Comparison of ENCODE assay signal across 9 cellular contexts in the genomic region with DNA sequence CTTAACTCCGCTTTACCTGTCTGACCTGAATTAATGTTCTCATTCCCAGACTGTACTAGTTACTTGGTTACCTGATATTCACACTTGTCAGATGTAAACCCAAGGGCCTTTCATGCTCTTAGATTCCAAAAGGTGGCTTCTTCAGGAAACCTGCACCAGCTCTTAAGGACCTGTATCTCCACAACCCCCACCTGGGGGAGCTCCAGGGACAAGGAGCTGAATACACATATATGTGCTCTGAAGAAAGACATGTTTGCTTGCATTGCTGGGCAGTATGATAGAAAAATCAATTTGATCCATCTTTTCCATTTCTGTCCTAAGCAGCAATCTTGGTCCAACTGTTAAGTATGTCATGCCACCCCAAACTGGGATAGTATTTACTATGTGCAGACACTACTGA.
DNase-seq lines count a peak whose midpoint lies in the region; ATAC-seq, FAIRE-seq and TF ChIP-seq lines count a peak whose summit lies in the region.
"Had no signal": no experiment of that assay in that cellular context is flagged by ENCODE, and none has a peak within 500 bp of the region (broad histone marks: within the 10 kb centered on the region; RNA-seq: fewer than 3 reads in every experiment).

No MANE protein-coding gene starts in this region.

- no peak overlapping the region for H3K9ac ChIP-seq in smooth muscle cell (ENCODE audit: low read depth)

- H3K36me3 Mint-ChIP-seq in activated naive CD4-positive, alpha-beta T cell treated with anti-CD3 and anti-CD28 coated beads, Interleukin-2, amount 10 ng/mL, durations not matched to agents 7 days and 5 days = no peaks in the 10 kb centered on the region
- no peaks in the 10 kb centered on the region for H3K36me3 Mint-ChIP-seq in activated CD8-positive, alpha-beta T cell treated with anti-CD3 and anti-CD28 coated beads for 36 hours (ENCODE audit: low read depth)
- H3K36me3 Mint-ChIP-seq: naive B cell had no signal

- no peak for TF ChIP-seq CTCF in activated CD8-positive, alpha-beta T cell treated with anti-CD3 and anti-CD28 coated beads for 36 hours (IDR thresholded peaks at IDR 0.05)
- TF ChIP-seq CTCF in smooth muscle cell (IDR thresholded peaks at IDR 0.05; ENCODE audit: borderline replicate concordance, insufficient read depth, poor library complexity, severe bottlenecking) = peak; percentile 12

- FAIRE-seq in GM12891 (lab: Jason Lieb, UNC) (no peak), frontal cortex (lab: Jason Lieb, UNC) (no peak)

- H3K79me2 ChIP-seq in smooth muscle cell (ENCODE audit: low read depth) = no peaks in the 10 kb centered on the region

- peak; percentile 25 for DNase-seq in activated naive CD4-positive, alpha-beta T cell treated with anti-CD3 and anti-CD28 coated beads, Interleukin-2, amount 10 ng/mL, durations not matched to agents 7 days and 5 days
- DNase-seq in activated naive CD4-positive, alpha-beta T cell treated with Interleukin-2 at 50 U/mL for 16 hours = no peak
- peak; percentile 33 for DNase-seq in HT-29 (ENCODE audit: low spot score)
- DNase-seq in activated CD8-positive, alpha-beta T cell treated with anti-CD3 and anti-CD28 coated beads for 36 hours = peak; percentile 44
- no peak for DNase-seq in smooth muscle cell (lab: John Stamatoyannopoulos, UW; ENCODE audit: unreplicated experiment)
- DNase-seq in GM12891 (ENCODE audit: insufficient read length, low spot score) = no peak
- no peak for DNase-seq in frontal cortex (ENCODE audit: low spot score in 2 of 2)
- DNase-seq: naive B cell had no signal

- H3K4me1 Mint-ChIP-seq in activated naive CD4-positive, alpha-beta T cell treated with anti-CD3 and anti-CD28 coated beads, Interleukin-2, amount 10 ng/mL, durations not matched to agents 7 days and 5 days = no peaks in the 10 kb centered on the region
- no peaks in the 10 kb centered on the region for H3K4me1 Mint-ChIP-seq in activated CD8-positive, alpha-beta T cell treated with anti-CD3 and anti-CD28 coated beads for 36 hours (ENCODE audit: low read depth)

- no peak overlapping the region for H3K4me3 Mint-ChIP-seq in activated naive CD4-positive, alpha-beta T cell treated with anti-CD3 and anti-CD28 coated beads, Interleukin-2, amount 10 ng/mL, durations not matched to agents 7 days and 5 days
- no peak overlapping the region for H3K4me3 Mint-ChIP-seq in activated CD8-positive, alpha-beta T cell treated with anti-CD3 and anti-CD28 coated beads for 36 hours
- H3K4me3 Mint-ChIP-seq: naive B cell had no signal

- POLR2A ChIA-PET in activated CD8-positive, alpha-beta T cell treated with anti-CD3 and anti-CD28 coated beads for 36 hours (lab: Charles Lee) = no interaction called here

- H3K4me1 ChIP-seq in smooth muscle cell (ENCODE audit: low read depth) = no peaks in the 10 kb centered on the region

- no peak for TF ChIP-seq POLR2A in GM12891 (IDR thresholded peaks at IDR 0.05; ENCODE audit: low read depth, low read length)

- no peaks in the 10 kb centered on the region for H3K36me3 ChIP-seq in smooth muscle cell (ENCODE audit: low read depth)

- no peak overlapping the region for H3K4me2 ChIP-seq in smooth muscle cell

- WGBS in smooth muscle cell (ENCODE audit: low lambda C conversion rate) = 83% methylated on average over 1 of the region's 1 CpG

- H4K20me1 ChIP-seq in smooth muscle cell (ENCODE audit: low read depth) = no peaks in the 10 kb centered on the region

- CTCF ChIA-PET in activated naive CD4-positive, alpha-beta T cell treated with anti-CD3 and anti-CD28 coated beads, Interleukin-2, amount 10 ng/mL, durations not matched to agents 7 days and 5 days (lab: Charles Lee) = interaction anchor here (1.2 to 1.3 kb wide), 2 partner anchors 9 to 350 kb away, joined by 3 to 6 read pairs; no protein-coding TSS in a partner anchor
- CTCF ChIA-PET in activated CD8-positive, alpha-beta T cell treated with anti-CD3 and anti-CD28 coated beads for 36 hours (lab: Charles Lee) = interaction anchor here (1.1 to 1.3 kb wide), 2 partner anchors 11 to 350 kb away, joined by 3 read pairs; no protein-coding TSS in a partner anchor

- ATAC-seq in activated CD8-positive, alpha-beta T cell treated with anti-CD3 and anti-CD28 coated beads for 36 hours = no peak
- no peak for ATAC-seq in GM18519 (IDR thresholded peaks at IDR 0.05; ENCODE audit: low FRiP score, unreplicated experiment)

- no peaks in the 10 kb centered on the region for H3K27me3 Mint-ChIP-seq in activated naive CD4-positive, alpha-beta T cell treated with anti-CD3 and anti-CD28 coated beads, Interleukin-2, amount 10 ng/mL, durations not matched to agents 7 days and 5 days
- peaks cover 19% of the 10 kb centered on the region for H3K27me3 Mint-ChIP-seq in activated CD8-positive, alpha-beta T cell treated with anti-CD3 and anti-CD28 coated beads for 36 hours

- no peak overlapping the region for H3K27ac Mint-ChIP-seq in activated naive CD4-positive, alpha-beta T cell treated with anti-CD3 and anti-CD28 coated beads, Interleukin-2, amount 10 ng/mL, durations not matched to agents 7 days and 5 days
- no peak overlapping the region for H3K27ac Mint-ChIP-seq in activated CD8-positive, alpha-beta T cell treated with anti-CD3 and anti-CD28 coated beads for 36 hours
- H3K27ac Mint-ChIP-seq: naive B cell had no signal

- no peak overlapping the region for H3K27ac ChIP-seq in smooth muscle cell (ENCODE audit: low read depth)

- H3F3A ChIP-seq in smooth muscle cell (ENCODE audit: low read depth) = no peaks in the 10 kb centered on the region

- no peak overlapping the region for H3K4me3 ChIP-seq in smooth muscle cell

- no peaks in the 10 kb centered on the region for H3K9me3 ChIP-seq in smooth muscle cell (replicated peaks; ENCODE audit: low read depth)

- H3K9me3 Mint-ChIP-seq in activated naive CD4-positive, alpha-beta T cell treated with anti-CD3 and anti-CD28 coated beads, Interleukin-2, amount 10 ng/mL, durations not matched to agents 7 days and 5 days = no peaks in the 10 kb centered on the region
- H3K9me3 Mint-ChIP-seq in activated CD8-positive, alpha-beta T cell treated with anti-CD3 and anti-CD28 coated beads for 36 hours = no peaks in the 10 kb centered on the region
- H3K9me3 Mint-ChIP-seq: naive B cell had no signal

- intact Hi-C loops in activated CD8-positive, alpha-beta T cell treated with anti-CD3 and anti-CD28 coated beads for 36 hours (cut with micrococcal nuclease) = no loop called here

- H2AFZ ChIP-seq in smooth muscle cell (ENCODE audit: low read depth) = no peak overlapping the region

- peaks cover 3% of the 10 kb centered on the region for H3K27me3 ChIP-seq in smooth muscle cell (ENCODE audit: low read depth)

TF ChIP-seq in GM12891, 5 proteins besides CTCF, POLR2A, EP300 and RAD21:
- TF ChIP-seq POLR2AphosphoS5 (IDR thresholded peaks at IDR 0.05; ENCODE audit: low read depth, low read length) (no peak), POU2F2 (IDR thresholded peaks at IDR 0.05; ENCODE audit: low read depth, low read length) (no peak), PAX5 (IDR thresholded peaks at IDR 0.05; ENCODE audit: insufficient read depth, low read length, severe bottlenecking) (no peak), TAF1 (IDR thresholded peaks at IDR 0.05; ENCODE audit: low read depth, low read length) (no peak), SPI1 (IDR thresholded peaks at IDR 0.05; ENCODE audit: low read depth, low read length) (no peak)

Comparison
In these comparisons a context has a peak if more than half of its experiments do, and no peak if none do; other contexts are left out.
1. DNase-seq: peak in activated naive CD4-positive, alpha-beta T cell treated with anti-CD3 and anti-CD28 coated beads, Interleukin-2, amount 10 ng/mL, durations not matched to agents 7 days and 5 days (single experiment), HT-29 (single experiment) and activated CD8-positive, alpha-beta T cell treated with anti-CD3 and anti-CD28 coated beads for 36 hours (single experiment); none in activated naive CD4-positive, alpha-beta T cell treated with Interleukin-2 at 50 U/mL for 16 hours (single experiment), smooth muscle cell (single experiment), GM12891 (single experiment) and frontal cortex (0 of 2).